In the genomic region with DNA sequence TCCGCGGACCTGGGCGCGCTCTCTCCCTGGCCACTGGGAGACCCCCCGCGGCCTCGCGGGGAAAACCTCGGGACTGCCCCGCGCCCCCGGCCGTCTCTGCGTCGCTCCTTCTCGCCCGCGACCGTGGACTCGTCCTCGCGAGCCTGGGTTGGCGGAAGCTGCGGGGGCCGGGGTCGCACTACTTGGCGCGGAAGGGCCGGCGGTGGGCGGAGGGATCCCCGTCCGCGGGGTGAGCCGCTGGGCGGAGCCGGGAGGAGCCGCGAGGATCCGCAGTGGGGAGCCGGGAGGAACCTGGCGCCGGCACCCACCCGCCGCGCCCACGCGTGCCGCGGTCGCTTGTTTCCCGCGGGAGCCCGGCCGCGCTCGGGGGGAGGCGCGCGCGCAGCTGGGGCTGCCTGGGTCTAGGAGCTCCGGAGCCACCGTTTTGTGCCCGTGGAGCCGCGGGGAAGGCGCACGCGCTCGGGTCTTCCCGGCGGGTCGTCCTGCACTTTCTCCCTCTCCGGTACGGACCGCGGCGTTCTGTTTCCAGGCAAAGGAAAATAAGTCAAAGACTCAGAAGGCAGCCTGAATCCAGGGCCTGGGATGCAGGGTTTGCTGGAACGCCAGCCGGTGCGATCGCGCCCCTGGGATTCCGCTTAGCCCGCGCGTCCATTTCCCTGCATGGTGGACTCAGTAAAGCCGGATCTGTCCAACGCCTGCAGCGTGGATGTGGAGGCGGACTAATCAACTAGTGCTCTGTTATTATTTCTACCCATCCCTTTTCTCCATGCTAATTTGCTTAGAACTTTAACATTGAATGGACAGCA, we compare ENCODE assay signal across 1 cellular context.
TF ChIP-seq lines count a peak whose summit lies in the region.

No MANE protein-coding gene starts in this region.

TF ChIP-seq in HepG2, 621 proteins besides CTCF, POLR2A, EP300 and RAD21 (continued from another document and continues in another):
- TF ChIP-seq ZSCAN29 (CRISPR knock-in tag; conservative IDR thresholded peaks at IDR 0.05), result peak; percentile 31; the same call in 1 of the 2 replicates
- peak; percentile 59 for TF ChIP-seq ZNF431 (CRISPR knock-in tag; IDR thresholded peaks at IDR 0.05; ENCODE audit: borderline replicate concordance, low read depth)
- TF ChIP-seq MEIS1 (CRISPR knock-in tag; IDR thresholded peaks at IDR 0.05; ENCODE audit: borderline replicate concordance), result no peak
- no peak for TF ChIP-seq MAZ (IDR thresholded peaks at IDR 0.05; ENCODE audit: borderline replicate concordance, low read depth, low read length)
- peak; percentile 64; the same call in 1 of the 2 replicates for TF ChIP-seq MAZ (CRISPR knock-in tag; IDR thresholded peaks at IDR 0.05; ENCODE audit: low read depth)
- TF ChIP-seq, protein P1, sequence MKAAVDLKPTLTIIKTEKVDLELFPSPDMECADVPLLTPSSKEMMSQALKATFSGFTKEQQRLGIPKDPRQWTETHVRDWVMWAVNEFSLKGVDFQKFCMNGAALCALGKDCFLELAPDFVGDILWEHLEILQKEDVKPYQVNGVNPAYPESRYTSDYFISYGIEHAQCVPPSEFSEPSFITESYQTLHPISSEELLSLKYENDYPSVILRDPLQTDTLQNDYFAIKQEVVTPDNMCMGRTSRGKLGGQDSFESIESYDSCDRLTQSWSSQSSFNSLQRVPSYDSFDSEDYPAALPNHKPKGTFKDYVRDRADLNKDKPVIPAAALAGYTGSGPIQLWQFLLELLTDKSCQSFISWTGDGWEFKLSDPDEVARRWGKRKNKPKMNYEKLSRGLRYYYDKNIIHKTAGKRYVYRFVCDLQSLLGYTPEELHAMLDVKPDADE (CRISPR knock-in tag; IDR thresholded peaks at IDR 0.05), result 0 out of 2 replicates have a peak, but pooled peaks have one; percentile 13
- TF ChIP-seq ZNF230 (CRISPR knock-in tag; IDR thresholded peaks at IDR 0.05), result no peak
- TF ChIP-seq, protein P2, sequence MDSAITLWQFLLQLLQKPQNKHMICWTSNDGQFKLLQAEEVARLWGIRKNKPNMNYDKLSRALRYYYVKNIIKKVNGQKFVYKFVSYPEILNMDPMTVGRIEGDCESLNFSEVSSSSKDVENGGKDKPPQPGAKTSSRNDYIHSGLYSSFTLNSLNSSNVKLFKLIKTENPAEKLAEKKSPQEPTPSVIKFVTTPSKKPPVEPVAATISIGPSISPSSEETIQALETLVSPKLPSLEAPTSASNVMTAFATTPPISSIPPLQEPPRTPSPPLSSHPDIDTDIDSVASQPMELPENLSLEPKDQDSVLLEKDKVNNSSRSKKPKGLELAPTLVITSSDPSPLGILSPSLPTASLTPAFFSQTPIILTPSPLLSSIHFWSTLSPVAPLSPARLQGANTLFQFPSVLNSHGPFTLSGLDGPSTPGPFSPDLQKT (CRISPR knock-in tag; IDR thresholded peaks at IDR 0.05; ENCODE audit: borderline replicate concordance), result no peak
- peak; percentile 73; the same call in 1 of the 2 replicates for TF ChIP-seq ZSCAN31 (CRISPR knock-in tag; IDR thresholded peaks at IDR 0.05; ENCODE audit: low read depth)
- TF ChIP-seq GLI4 (CRISPR knock-in tag; IDR thresholded peaks at IDR 0.05; ENCODE audit: borderline replicate concordance), result 0 out of 2 replicates have a peak, but pooled peaks have one; percentile 14
- TF ChIP-seq, protein P3, sequence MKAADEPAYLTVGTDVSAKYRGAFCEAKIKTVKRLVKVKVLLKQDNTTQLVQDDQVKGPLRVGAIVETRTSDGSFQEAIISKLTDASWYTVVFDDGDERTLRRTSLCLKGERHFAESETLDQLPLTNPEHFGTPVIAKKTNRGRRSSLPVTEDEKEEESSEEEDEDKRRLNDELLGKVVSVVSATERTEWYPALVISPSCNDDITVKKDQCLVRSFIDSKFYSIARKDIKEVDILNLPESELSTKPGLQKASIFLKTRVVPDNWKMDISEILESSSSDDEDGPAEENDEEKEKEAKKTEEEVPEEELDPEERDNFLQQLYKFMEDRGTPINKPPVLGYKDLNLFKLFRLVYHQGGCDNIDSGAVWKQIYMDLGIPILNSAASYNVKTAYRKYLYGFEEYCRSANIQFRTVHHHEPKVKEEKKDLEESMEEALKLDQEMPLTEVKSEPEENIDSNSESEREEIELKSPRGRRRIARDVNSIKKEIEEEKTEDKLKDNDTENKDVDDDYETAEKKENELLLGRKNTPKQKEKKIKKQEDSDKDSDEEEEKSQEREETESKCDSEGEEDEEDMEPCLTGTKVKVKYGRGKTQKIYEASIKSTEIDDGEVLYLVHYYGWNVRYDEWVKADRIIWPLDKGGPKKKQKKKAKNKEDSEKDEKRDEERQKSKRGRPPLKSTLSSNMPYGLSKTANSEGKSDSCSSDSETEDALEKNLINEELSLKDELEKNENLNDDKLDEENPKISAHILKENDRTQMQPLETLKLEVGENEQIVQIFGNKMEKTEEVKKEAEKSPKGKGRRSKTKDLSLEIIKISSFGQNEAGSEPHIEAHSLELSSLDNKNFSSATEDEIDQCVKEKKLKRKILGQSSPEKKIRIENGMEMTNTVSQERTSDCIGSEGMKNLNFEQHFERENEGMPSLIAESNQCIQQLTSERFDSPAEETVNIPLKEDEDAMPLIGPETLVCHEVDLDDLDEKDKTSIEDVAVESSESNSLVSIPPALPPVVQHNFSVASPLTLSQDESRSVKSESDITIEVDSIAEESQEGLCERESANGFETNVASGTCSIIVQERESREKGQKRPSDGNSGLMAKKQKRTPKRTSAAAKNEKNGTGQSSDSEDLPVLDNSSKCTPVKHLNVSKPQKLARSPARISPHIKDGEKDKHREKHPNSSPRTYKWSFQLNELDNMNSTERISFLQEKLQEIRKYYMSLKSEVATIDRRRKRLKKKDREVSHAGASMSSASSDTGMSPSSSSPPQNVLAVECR (CRISPR knock-in tag; IDR thresholded peaks at IDR 0.05; ENCODE audit: borderline replicate concordance), result peak; percentile 89
- no peak for TF ChIP-seq ONECUT2 (CRISPR knock-in tag; IDR thresholded peaks at IDR 0.05)
- no peak; the same call in 1 of the 2 replicates for TF ChIP-seq ELF3 (CRISPR knock-in tag; IDR thresholded peaks at IDR 0.05)
- peak; percentile 35; the same call in 1 of the 2 replicates for TF ChIP-seq ISL2 (CRISPR knock-in tag; IDR thresholded peaks at IDR 0.05)
- TF ChIP-seq HES4 (CRISPR knock-in tag; IDR thresholded peaks at IDR 0.05; ENCODE audit: borderline replicate concordance), result no peak
- no peak for TF ChIP-seq FOXJ3 (CRISPR knock-in tag; IDR thresholded peaks at IDR 0.05; ENCODE audit: borderline replicate concordance)
- TF ChIP-seq, protein P4, sequence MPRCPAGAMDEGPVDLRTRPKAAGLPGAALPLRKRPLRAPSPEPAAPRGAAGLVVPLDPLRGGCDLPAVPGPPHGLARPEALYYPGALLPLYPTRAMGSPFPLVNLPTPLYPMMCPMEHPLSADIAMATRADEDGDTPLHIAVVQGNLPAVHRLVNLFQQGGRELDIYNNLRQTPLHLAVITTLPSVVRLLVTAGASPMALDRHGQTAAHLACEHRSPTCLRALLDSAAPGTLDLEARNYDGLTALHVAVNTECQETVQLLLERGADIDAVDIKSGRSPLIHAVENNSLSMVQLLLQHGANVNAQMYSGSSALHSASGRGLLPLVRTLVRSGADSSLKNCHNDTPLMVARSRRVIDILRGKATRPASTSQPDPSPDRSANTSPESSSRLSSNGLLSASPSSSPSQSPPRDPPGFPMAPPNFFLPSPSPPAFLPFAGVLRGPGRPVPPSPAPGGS (CRISPR knock-in tag; IDR thresholded peaks at IDR 0.05), result peak; percentile 69; the same call in 1 of the 2 replicates
- no peak for TF ChIP-seq ZNF781 (CRISPR knock-in tag; IDR thresholded peaks at IDR 0.05; ENCODE audit: borderline replicate concordance, not compliant biosample characterization)
- no peak for TF ChIP-seq NR3C1 (CRISPR knock-in tag; IDR thresholded peaks at IDR 0.05)
- TF ChIP-seq ZNF841 (CRISPR knock-in tag; IDR thresholded peaks at IDR 0.05; ENCODE audit: borderline replicate concordance), result no peak
- peak; percentile 23; the same call in 1 of the 2 replicates for TF ChIP-seq DR1 (CRISPR knock-in tag; IDR thresholded peaks at IDR 0.05)
- TF ChIP-seq, protein P5, sequence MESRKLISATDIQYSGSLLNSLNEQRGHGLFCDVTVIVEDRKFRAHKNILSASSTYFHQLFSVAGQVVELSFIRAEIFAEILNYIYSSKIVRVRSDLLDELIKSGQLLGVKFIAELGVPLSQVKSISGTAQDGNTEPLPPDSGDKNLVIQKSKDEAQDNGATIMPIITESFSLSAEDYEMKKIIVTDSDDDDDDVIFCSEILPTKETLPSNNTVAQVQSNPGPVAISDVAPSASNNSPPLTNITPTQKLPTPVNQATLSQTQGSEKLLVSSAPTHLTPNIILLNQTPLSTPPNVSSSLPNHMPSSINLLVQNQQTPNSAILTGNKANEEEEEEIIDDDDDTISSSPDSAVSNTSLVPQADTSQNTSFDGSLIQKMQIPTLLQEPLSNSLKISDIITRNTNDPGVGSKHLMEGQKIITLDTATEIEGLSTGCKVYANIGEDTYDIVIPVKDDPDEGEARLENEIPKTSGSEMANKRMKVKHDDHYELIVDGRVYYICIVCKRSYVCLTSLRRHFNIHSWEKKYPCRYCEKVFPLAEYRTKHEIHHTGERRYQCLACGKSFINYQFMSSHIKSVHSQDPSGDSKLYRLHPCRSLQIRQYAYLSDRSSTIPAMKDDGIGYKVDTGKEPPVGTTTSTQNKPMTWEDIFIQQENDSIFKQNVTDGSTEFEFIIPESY (CRISPR knock-in tag; IDR thresholded peaks at IDR 0.05), result peak; percentile 7; the same call in 1 of the 2 replicates
- TF ChIP-seq, protein P6, sequence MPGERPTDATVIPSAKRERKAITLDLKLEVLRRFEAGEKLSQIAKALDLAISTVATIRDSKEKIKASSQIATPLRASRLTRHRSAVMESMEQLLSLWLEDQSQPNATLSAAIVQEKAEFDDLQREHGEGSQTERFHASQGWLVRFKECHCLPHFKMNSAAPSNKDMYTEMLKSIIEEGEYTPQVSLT (CRISPR knock-in tag; IDR thresholded peaks at IDR 0.05; ENCODE audit: borderline replicate concordance, low read depth), result no peak
- TF ChIP-seq, protein P7, sequence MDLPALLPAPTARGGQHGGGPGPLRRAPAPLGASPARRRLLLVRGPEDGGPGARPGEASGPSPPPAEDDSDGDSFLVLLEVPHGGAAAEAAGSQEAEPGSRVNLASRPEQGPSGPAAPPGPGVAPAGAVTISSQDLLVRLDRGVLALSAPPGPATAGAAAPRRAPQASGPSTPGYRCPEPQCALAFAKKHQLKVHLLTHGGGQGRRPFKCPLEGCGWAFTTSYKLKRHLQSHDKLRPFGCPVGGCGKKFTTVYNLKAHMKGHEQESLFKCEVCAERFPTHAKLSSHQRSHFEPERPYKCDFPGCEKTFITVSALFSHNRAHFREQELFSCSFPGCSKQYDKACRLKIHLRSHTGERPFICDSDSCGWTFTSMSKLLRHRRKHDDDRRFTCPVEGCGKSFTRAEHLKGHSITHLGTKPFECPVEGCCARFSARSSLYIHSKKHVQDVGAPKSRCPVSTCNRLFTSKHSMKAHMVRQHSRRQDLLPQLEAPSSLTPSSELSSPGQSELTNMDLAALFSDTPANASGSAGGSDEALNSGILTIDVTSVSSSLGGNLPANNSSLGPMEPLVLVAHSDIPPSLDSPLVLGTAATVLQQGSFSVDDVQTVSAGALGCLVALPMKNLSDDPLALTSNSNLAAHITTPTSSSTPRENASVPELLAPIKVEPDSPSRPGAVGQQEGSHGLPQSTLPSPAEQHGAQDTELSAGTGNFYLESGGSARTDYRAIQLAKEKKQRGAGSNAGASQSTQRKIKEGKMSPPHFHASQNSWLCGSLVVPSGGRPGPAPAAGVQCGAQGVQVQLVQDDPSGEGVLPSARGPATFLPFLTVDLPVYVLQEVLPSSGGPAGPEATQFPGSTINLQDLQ (CRISPR knock-in tag; IDR thresholded peaks at IDR 0.05), result 0 out of 2 replicates have a peak, but pooled peaks have one; percentile 54
- TF ChIP-seq, protein P8, sequence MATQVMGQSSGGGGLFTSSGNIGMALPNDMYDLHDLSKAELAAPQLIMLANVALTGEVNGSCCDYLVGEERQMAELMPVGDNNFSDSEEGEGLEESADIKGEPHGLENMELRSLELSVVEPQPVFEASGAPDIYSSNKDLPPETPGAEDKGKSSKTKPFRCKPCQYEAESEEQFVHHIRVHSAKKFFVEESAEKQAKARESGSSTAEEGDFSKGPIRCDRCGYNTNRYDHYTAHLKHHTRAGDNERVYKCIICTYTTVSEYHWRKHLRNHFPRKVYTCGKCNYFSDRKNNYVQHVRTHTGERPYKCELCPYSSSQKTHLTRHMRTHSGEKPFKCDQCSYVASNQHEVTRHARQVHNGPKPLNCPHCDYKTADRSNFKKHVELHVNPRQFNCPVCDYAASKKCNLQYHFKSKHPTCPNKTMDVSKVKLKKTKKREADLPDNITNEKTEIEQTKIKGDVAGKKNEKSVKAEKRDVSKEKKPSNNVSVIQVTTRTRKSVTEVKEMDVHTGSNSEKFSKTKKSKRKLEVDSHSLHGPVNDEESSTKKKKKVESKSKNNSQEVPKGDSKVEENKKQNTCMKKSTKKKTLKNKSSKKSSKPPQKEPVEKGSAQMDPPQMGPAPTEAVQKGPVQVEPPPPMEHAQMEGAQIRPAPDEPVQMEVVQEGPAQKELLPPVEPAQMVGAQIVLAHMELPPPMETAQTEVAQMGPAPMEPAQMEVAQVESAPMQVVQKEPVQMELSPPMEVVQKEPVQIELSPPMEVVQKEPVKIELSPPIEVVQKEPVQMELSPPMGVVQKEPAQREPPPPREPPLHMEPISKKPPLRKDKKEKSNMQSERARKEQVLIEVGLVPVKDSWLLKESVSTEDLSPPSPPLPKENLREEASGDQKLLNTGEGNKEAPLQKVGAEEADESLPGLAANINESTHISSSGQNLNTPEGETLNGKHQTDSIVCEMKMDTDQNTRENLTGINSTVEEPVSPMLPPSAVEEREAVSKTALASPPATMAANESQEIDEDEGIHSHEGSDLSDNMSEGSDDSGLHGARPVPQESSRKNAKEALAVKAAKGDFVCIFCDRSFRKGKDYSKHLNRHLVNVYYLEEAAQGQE (IDR thresholded peaks at IDR 0.05; ENCODE audit: borderline replicate concordance in 1 of 2, low read depth in 1 of 2, low read length in 2 of 2), result peak in 1 of 2 experiments; percentile 35; a peak in 2 of 4 replicates
- no peak for TF ChIP-seq ZFP37 (CRISPR knock-in tag; IDR thresholded peaks at IDR 0.05; ENCODE audit: borderline replicate concordance)
- 0 out of 2 replicates have a peak, but pooled peaks have one; percentile 51 for TF ChIP-seq ZNF83 (CRISPR knock-in tag; IDR thresholded peaks at IDR 0.05; ENCODE audit: borderline replicate concordance)
- no peak for TF ChIP-seq ZBTB3 (CRISPR knock-in tag; IDR thresholded peaks at IDR 0.05; ENCODE audit: borderline replicate concordance, low read depth)
- TF ChIP-seq, protein P9, sequence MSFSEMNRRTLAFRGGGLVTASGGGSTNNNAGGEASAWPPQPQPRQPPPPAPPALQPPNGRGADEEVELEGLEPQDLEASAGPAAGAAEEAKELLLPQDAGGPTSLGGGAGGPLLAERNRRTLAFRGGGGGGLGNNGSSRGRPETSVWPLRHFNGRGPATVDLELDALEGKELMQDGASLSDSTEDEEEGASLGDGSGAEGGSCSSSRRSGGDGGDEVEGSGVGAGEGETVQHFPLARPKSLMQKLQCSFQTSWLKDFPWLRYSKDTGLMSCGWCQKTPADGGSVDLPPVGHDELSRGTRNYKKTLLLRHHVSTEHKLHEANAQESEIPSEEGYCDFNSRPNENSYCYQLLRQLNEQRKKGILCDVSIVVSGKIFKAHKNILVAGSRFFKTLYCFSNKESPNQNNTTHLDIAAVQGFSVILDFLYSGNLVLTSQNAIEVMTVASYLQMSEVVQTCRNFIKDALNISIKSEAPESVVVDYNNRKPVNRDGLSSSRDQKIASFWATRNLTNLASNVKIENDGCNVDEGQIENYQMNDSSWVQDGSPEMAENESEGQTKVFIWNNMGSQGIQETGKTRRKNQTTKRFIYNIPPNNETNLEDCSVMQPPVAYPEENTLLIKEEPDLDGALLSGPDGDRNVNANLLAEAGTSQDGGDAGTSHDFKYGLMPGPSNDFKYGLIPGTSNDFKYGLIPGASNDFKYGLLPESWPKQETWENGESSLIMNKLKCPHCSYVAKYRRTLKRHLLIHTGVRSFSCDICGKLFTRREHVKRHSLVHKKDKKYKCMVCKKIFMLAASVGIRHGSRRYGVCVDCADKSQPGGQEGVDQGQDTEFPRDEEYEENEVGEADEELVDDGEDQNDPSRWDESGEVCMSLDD (CRISPR knock-in tag; IDR thresholded peaks at IDR 0.05; ENCODE audit: borderline replicate concordance), result no peak
- TF ChIP-seq ZNF644 (CRISPR knock-in tag; IDR thresholded peaks at IDR 0.05; ENCODE audit: low read depth), result no peak
- no peak for TF ChIP-seq ZNF747 (CRISPR knock-in tag; IDR thresholded peaks at IDR 0.05; ENCODE audit: borderline replicate concordance)
